In the genomic region with DNA sequence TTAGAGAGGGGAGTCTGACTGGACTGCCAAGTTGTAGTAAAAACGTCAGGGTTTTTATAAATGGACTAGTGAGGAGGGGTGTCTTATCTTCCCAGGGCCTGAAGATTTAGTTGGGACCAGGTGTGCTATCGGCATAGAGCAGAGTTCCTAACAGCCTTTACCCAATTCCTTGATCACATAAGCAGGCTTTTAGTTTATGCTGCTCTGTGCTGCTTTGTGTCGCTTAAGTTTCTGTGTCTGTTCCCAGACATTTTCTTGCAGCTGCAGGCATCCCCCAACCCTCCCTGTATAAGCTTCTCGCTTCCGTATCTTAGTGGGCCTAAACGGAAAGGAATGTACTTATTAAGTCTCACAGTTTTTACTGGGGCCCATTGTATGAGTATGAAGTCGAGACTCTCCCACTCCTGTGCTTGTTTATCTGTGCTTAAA, we compare ENCODE assay signal across 1 cellular context.
TF ChIP-seq lines count a peak whose summit lies in the region.

No MANE protein-coding gene starts in this region.

TF ChIP-seq in GM23338, 12 proteins besides CTCF, POLR2A, EP300 and RAD21:
- TF ChIP-seq REST (IDR thresholded peaks at IDR 0.05; ENCODE audit: unreplicated experiment), result no peak
